ENCODE assay signal across 19 cellular contexts in the genomic region with DNA sequence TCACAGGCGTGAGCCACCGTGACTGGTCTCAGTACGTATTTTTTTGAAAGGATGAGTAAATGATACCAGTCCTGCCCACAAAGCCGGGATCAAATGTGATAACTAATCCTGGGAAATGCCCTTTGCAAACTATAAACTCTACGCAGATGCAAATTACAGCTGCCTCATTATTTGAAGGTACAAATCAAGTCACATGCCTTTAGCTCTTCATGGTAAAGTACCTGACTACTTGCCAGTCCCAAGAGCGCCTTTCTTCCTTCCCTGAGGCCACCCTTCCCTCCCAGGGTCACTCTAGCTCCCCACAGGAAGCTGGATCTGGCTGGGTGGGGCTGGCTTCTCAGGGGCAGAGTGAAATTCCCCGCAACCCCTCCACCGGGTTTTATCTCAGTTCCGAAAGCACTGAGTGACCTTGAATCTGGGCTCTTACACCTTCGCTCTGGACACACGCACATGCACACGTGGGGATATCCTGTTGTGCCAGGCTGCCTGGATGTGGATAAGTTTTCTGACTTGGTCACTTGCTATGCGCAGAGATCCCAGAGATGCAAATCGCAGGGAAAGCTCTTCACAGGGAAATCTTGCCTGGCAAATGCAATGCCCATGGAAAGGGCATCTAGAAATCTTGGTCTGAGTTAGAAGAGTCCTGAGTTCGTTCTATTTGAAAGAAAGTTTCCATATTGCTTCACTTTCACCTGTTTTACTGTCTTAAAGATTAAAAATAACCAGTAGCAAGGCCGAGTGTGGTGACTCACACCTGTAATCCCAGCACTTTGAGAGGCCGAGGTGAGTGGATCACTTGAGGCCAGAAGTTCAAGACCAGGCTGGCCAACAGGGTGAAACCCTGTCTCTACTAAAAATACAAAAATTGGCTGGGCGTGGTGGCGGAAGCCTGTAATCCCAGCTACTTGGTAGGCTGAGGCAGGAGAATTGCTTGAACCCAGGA. TPM values are rescaled to one million over a fixed set of nuclear protein-coding genes. Genes with fewer than 3 reads are reported as not detected.
DNase-seq lines count a peak whose midpoint lies in the region; ATAC-seq, FAIRE-seq and TF ChIP-seq lines count a peak whose summit lies in the region.
"Had no signal": no experiment of that assay in that cellular context is flagged by ENCODE, and none has a peak within 500 bp of the region (broad histone marks: within the 10 kb centered on the region; RNA-seq: fewer than 3 reads in every experiment).

No MANE protein-coding gene starts in this region.

- TF ChIP-seq RAD21 in H1 (IDR thresholded peaks at IDR 0.05 in 1 of 2, conservative IDR thresholded peaks at IDR 0.05 in 1 of 2; ENCODE audit: low read depth in 2 of 2, low read length in 2 of 2), result no peak

- H3K4me3 ChIP-seq in H1 (ENCODE audit: extremely low read depth in 1 of 4, insufficient read depth in 2 of 4, low read depth in 3 of 4, low read length in 4 of 4), result no peak overlapping the region
- no peak overlapping the region for H3K4me3 ChIP-seq in subcutaneous abdominal adipose tissue (ENCODE audit: low read depth in 1 of 5, low read length in 5 of 5)
- H3K4me3 ChIP-seq: ovary, testis had no signal

- H2BK20ac ChIP-seq in H1 (ENCODE audit: low read length), result no peak overlapping the region

- ATAC-seq in GM21390 (IDR thresholded peaks at IDR 0.05; ENCODE audit: unreplicated experiment), result no peak

- H3K27ac ChIP-seq in H1 (ENCODE audit: low read depth, low read length), result no peak overlapping the region
- H3K27ac ChIP-seq in subcutaneous abdominal adipose tissue (ENCODE audit: low read depth, low read length), result peak overlapping the region; percentile 54
- H3K27ac ChIP-seq: ovary, testis had no signal

- H3K4me1 ChIP-seq in H1 (replicated peaks in 1 of 4; ENCODE audit: control insufficient read depth in 3 of 4, insufficient read depth in 4 of 4, low read length in 3 of 4) (peaks cover 3 to 7% (median 5%) of the 10 kb centered on the region in 4 experiments; a peak in 5 of 7 replicates), subcutaneous abdominal adipose tissue (ENCODE audit: control insufficient read depth in 5 of 5, insufficient read depth in 5 of 5, low read length in 5 of 5) (peaks cover 3 to 15% (median 5%) of the 10 kb centered on the region in 5 donors)

- H3K27me3 ChIP-seq in H1 (replicated peaks in 1 of 4; ENCODE audit: control insufficient read depth in 3 of 4, extremely low read depth in 1 of 4, insufficient read depth in 3 of 4, low read length in 3 of 4) (no peaks in the 10 kb centered on the region), subcutaneous abdominal adipose tissue (ENCODE audit: control insufficient read depth in 5 of 5, insufficient read depth in 4 of 5, low read length in 5 of 5) (no peaks in the 10 kb centered on the region)
- H3K27me3 ChIP-seq: ovary, testis had no signal

- no peaks in the 10 kb centered on the region; the same call in 1 of the 2 replicates for H3K79me1 ChIP-seq in H1 (ENCODE audit: low read depth, low read length)

- no peak overlapping the region for H3K56ac ChIP-seq in H1 (replicated peaks; ENCODE audit: insufficient read length, low read depth, low read length)

- H3K23me2 ChIP-seq in H1 (ENCODE audit: low read depth, low read length), result no peaks in the 10 kb centered on the region

- 0 out of 2 replicates have a peak overlapping the region, but pooled peaks have one; percentile 71 for H2BK5ac ChIP-seq in H1 (ENCODE audit: low read depth, low read length)

- DNase-seq in GM19239 (ENCODE audit: insufficient read length, low spot score) (no peak), H1 (ENCODE audit: low read depth in 1 of 2, low spot score in 2 of 2) (no peak), islet precursor cell (peak; percentile 35), HuH-7.5 (ENCODE audit: low spot score) (no peak), iPS-NIHi11 (ENCODE audit: low spot score) (no peak)
- no peak for DNase-seq in stimulated activated CD4-positive, alpha-beta T cell treated with anti-CD3 and anti-CD28 coated beads, Interleukin-15, amount 100 ng/mL, for 24 hours
- DNase-seq: activated CD4-positive, alpha-beta T cell treated with anti-CD3 and anti-CD28 coated beads for 48 hours; activated naive CD4-positive, alpha-beta T cell treated with anti-CD3 and anti-CD28 coated beads, Interleukin-2, amount 50 U/mL, for 16 hours; endodermal cell; HCEC 1CT; NCI-H1048; NCI-H2107; ovary; SIG-M5; stimulated activated CD4-positive, alpha-beta T cell treated with anti-CD3 and anti-CD28 coated beads, Interleukin-12 subunit alpha, Interleukin-12 subunit beta, amount 100 ng/mL, for 4 hours; testis had no signal

- no peaks in the 10 kb centered on the region for H3K36me3 ChIP-seq in H1 (ENCODE audit: control insufficient read depth in 2 of 4, insufficient read depth in 4 of 4, low read length in 3 of 4)
- peaks cover 0 to 4% (median 0%) of the 10 kb centered on the region in 5 donors for H3K36me3 ChIP-seq in subcutaneous abdominal adipose tissue (ENCODE audit: control insufficient read depth in 5 of 5, insufficient read depth in 5 of 5, low read length in 5 of 5)
- H3K36me3 ChIP-seq: ovary had no signal

- H3K79me2 ChIP-seq in H1 (ENCODE audit: control insufficient read depth in 1 of 2, insufficient read depth in 2 of 2, low read length in 2 of 2), result no peaks in the 10 kb centered on the region; a peak in 1 of 4 replicates

- no peak for TF ChIP-seq CTCF in H1 (IDR thresholded peaks at IDR 0.05; ENCODE audit: control extremely low read depth in 1 of 3, insufficient read depth in 1 of 3, low read depth in 1 of 3, low read length in 3 of 3)

- TF ChIP-seq POLR2A in H1 (IDR thresholded peaks at IDR 0.05; ENCODE audit: control extremely low read depth in 1 of 2, low read depth in 2 of 2, low read length in 2 of 2), result no peak

- no peak overlapping the region for H4K5ac ChIP-seq in H1 (ENCODE audit: insufficient read length, low read depth, low read length)

- TF ChIP-seq EP300 in H1 (IDR thresholded peaks at IDR 0.05; ENCODE audit: borderline replicate concordance in 1 of 2, low read depth in 2 of 2, low read length in 2 of 2), result no peak

- no peak overlapping the region for H4K91ac ChIP-seq in H1 (replicated peaks; ENCODE audit: insufficient read length, low read length)

- H3K4ac ChIP-seq in H1 (replicated peaks; ENCODE audit: insufficient read length, low read depth, low read length), result no peak overlapping the region

- peak; percentile 64 for FAIRE-seq in GM19239 (lab: Jason Lieb, UNC)
- FAIRE-seq in H1 (lab: Jason Lieb, UNC), result no peak
- FAIRE-seq: D721Med had no signal

- no peak overlapping the region for H3K14ac ChIP-seq in H1 (ENCODE audit: insufficient read length)

- no peak overlapping the region for H2BK120ac ChIP-seq in H1 (replicated peaks; ENCODE audit: low read depth, low read length)

- H3K9me3 ChIP-seq in H1 (ENCODE audit: insufficient read depth in 2 of 2, low read depth in 1 of 2, low read length in 1 of 2), result no peaks in the 10 kb centered on the region
- H3K9me3 ChIP-seq in subcutaneous abdominal adipose tissue (ENCODE audit: control insufficient read depth in 5 of 5, low read length in 5 of 5), result peaks cover 0 to 10% (median 5%) of the 10 kb centered on the region in 5 donors
- H3K9me3 ChIP-seq: ovary, testis had no signal

- H3K9ac ChIP-seq in H1 (replicated peaks in 1 of 4; ENCODE audit: extremely low read depth in 1 of 4, low read depth in 3 of 4, low read length in 3 of 4) (no peak overlapping the region), subcutaneous abdominal adipose tissue (ENCODE audit: low read length in 5 of 5) (no peak overlapping the region)

- H2AFZ ChIP-seq in H1 (ENCODE audit: low read length), result no peak overlapping the region

- H3K4me2 ChIP-seq in H1 (ENCODE audit: insufficient read depth in 1 of 2, low read depth in 2 of 2, low read length in 2 of 2), result no peak overlapping the region

- peaks cover 0 to 2% of the 10 kb centered on the region in 2 experiments for H4K20me1 ChIP-seq in H1 (replicated peaks in 1 of 2; ENCODE audit: control insufficient read depth in 1 of 2, insufficient read depth in 2 of 2, low read length in 2 of 2)

- WGBS in H1 (ENCODE audit: extremely low coverage in 1 of 2, insufficient coverage in 1 of 2, insufficient read length in 1 of 2, insufficient replicate concordance in 2 of 2, low coverage in 1 of 2, low lambda C conversion rate in 2 of 2, missing lambda C conversion rate in 1 of 2), 2 experiments, result 90% methylated on average over 19 of the region's 19 CpGs; no CpG with 5 or more reads in 1 of the 2 experiments

- H3K18ac ChIP-seq in H1 (ENCODE audit: extremely low read depth, low read length), result peak overlapping the region; percentile 0; the same call in 1 of the 2 replicates

- no peak overlapping the region for H3K23ac ChIP-seq in H1 (ENCODE audit: insufficient read length)

- no peak overlapping the region for H4K8ac ChIP-seq in H1 (ENCODE audit: extremely low read depth, insufficient read depth, low read length)

- POLR2A ChIA-PET in H1 (lab: Charles Lee; ENCODE audit: partially characterized antibody), result interaction anchor here (1.0 to 1.5 kb wide), 3 partner anchors 76 to 98 kb away, joined by 3 read pairs; partner anchors contain the start of gene POLDIP3

- CTCF ChIA-PET in H1 (lab: Charles Lee; ENCODE audit: partially characterized antibody), result no interaction called here

- no peak overlapping the region for H2BK12ac ChIP-seq in H1 (ENCODE audit: low read depth, low read length)

- H2BK15ac ChIP-seq in H1 (ENCODE audit: low read length), result no peak overlapping the region

- no peak overlapping the region for H2AK5ac ChIP-seq in H1 (ENCODE audit: low read depth, low read length)

TF ChIP-seq in H1, 55 proteins besides CTCF, POLR2A, EP300 and RAD21 (continues in another document):
- TF ChIP-seq PHF8 (conservative IDR thresholded peaks at IDR 0.05; ENCODE audit: low read depth, low read length) (no peak), TAF7 (optimal IDR thresholded peaks at IDR 0.05; ENCODE audit: borderline replicate concordance, low read depth, low read length) (no peak), GTF2F1 (IDR thresholded peaks at IDR 0.05; ENCODE audit: borderline replicate concordance, low read depth, low read length) (no peak), KDM1A (IDR thresholded peaks at IDR 0.05; ENCODE audit: borderline replicate concordance, low read length) (no peak), SP4 (IDR thresholded peaks at IDR 0.05; ENCODE audit: low read length) (no peak), JUN (IDR thresholded peaks at IDR 0.05; ENCODE audit: low read depth, low read length) (no peak), JUND (IDR thresholded peaks at IDR 0.05; ENCODE audit: low read length) (no peak), RXRA (IDR thresholded peaks at IDR 0.05; ENCODE audit: insufficient read depth, low read depth, low read length) (no peak)

RNA-seq across cellular contexts. Expression of gene A4GALT, which starts 8.5 kb away (rescaled TPM):
- total RNA-seq in H1 (2021; fragmentation: NEBNext Ultra II Directional; extraction: Animal tissue kit (Norgen Biotek cat#: 25700)), result 13.8 and 13.9 TPM in 2 replicates
- polyA plus RNA-seq in H1 (2011; rRNA removed), result 7.2 and 13.1 TPM in 2 replicates
- polyA plus RNA-seq in H1 (2011; cell fraction: cytosol; rRNA removed), result 9.2 TPM
- 11.9 TPM for polyA plus RNA-seq in H1 (2011; cell fraction: nucleus; rRNA removed)
- polyA plus RNA-seq in H1 (2012, experiment 1 of 2), result 6.9 to 12.0 TPM (median 8.7 TPM) in 4 replicates
- polyA plus RNA-seq in H1 (2012, experiment 2 of 2), result 7.6 TPM
- 10.5 TPM for polyA plus RNA-seq in H1 (2013, experiment 1 of 2)
- polyA plus RNA-seq in H1 (2013, experiment 2 of 2), result 11.0 TPM
- 3.9 and 7.0 TPM in 2 replicates for polyA minus RNA-seq in H1 (2011; rRNA and poly(A)+ RNA removed)
- polyA minus RNA-seq in H1 (2011; cell fraction: cytosol; rRNA and poly(A)+ RNA removed), result 9.8 TPM
- polyA minus RNA-seq in H1 (2011; cell fraction: nucleus; rRNA and poly(A)+ RNA removed), result 9.6 TPM
